Comparison of ENCODE assay signal across 19 cellular contexts in genomic region chr6:34181903-34182302, GRCh38. TPM values are rescaled to one million over a fixed set of nuclear protein-coding genes. Genes with fewer than 3 reads are reported as not detected.
DNase-seq lines count a peak whose midpoint lies in the region; ATAC-seq and TF ChIP-seq lines count a peak whose summit lies in the region.
"Had no signal": no experiment of that assay in that cellular context is flagged by ENCODE, and none has a peak within 500 bp of the region (broad histone marks: within the 10 kb centered on the region; RNA-seq: fewer than 3 reads in every experiment).

No MANE protein-coding gene starts in this region.

- H3K4me2 ChIP-seq in SK-N-SH, result no peak overlapping the region

- POLR2A ChIA-PET in activated B cell treated with CpG ODN at 0.5 μM for 24 hours (lab: Charles Lee) (interaction anchor here (1.7 to 2.1 kb wide), 3 partner anchors 55 to 211 kb away, joined by 3 to 19 read pairs (median 9); partner anchors contain the start of genes HMGA1, NUDT3 and SMIM29), SK-N-SH (lab: Yijun Ruan, JAX) (no interaction called here)
- POLR2A ChIA-PET in naive thymus-derived CD4-positive, alpha-beta T cell (lab: Charles Lee), result interaction anchor here (1.0 kb wide), 1 partner anchor 243 kb away, joined by 4 read pairs; no protein-coding TSS in a partner anchor

- peaks cover 24% of the 10 kb centered on the region for H3K4me1 Mint-ChIP-seq in stimulated activated naive CD8-positive, alpha-beta T cell treated with anti-CD3 and anti-CD28 coated beads, Interleukin-15, Interleukin-2, amounts not matched to agents 100 ng/mL and 50 ng/mL, for 24 hours (ENCODE audit: low read depth)
- H3K4me1 Mint-ChIP-seq in activated B cell treated with CpG ODN at 0.5 μM for 24 hours, result peaks cover 23% of the 10 kb centered on the region
- peaks cover 17 to 47% (median 34%) of the 10 kb centered on the region in 7 donors for H3K4me1 Mint-ChIP-seq in naive thymus-derived CD4-positive, alpha-beta T cell

- H3K27me3 ChIP-seq in naive thymus-derived CD4-positive, alpha-beta T cell (ENCODE audit: control insufficient read depth in 2 of 2, insufficient read depth in 2 of 2, low read length in 2 of 2), result no peaks in the 10 kb centered on the region
- H3K27me3 ChIP-seq in SK-N-SH (ENCODE audit: insufficient read depth), result no peaks in the 10 kb centered on the region

- peak overlapping the region; percentile 56 for H3K4me3 Mint-ChIP-seq in stimulated activated naive CD8-positive, alpha-beta T cell treated with anti-CD3 and anti-CD28 coated beads, Interleukin-15, Interleukin-2, amounts not matched to agents 100 ng/mL and 50 ng/mL, for 24 hours
- no peak overlapping the region for H3K4me3 Mint-ChIP-seq in activated B cell treated with CpG ODN at 0.5 μM for 24 hours
- peak overlapping the region in 7 of 10 donors; percentile 33 to 80 (median 35) for H3K4me3 Mint-ChIP-seq in naive thymus-derived CD4-positive, alpha-beta T cell

- no peaks in the 10 kb centered on the region for H3K27me3 Mint-ChIP-seq in stimulated activated naive CD8-positive, alpha-beta T cell treated with anti-CD3 and anti-CD28 coated beads, Interleukin-15, Interleukin-2, amounts not matched to agents 100 ng/mL and 50 ng/mL, for 24 hours
- no peaks in the 10 kb centered on the region for H3K27me3 Mint-ChIP-seq in activated B cell treated with CpG ODN at 0.5 μM for 24 hours
- peaks cover 0 to 3% (median 0%) of the 10 kb centered on the region in 5 donors for H3K27me3 Mint-ChIP-seq in naive thymus-derived CD4-positive, alpha-beta T cell

- H3K27ac ChIP-seq in naive thymus-derived CD4-positive, alpha-beta T cell (ENCODE audit: low read depth, low read length), result no peak overlapping the region
- H3K27ac ChIP-seq in SK-N-SH (ENCODE audit: low read depth in 2 of 2, low read length in 1 of 2), result no peak overlapping the region
- H3K27ac ChIP-seq: thoracic aorta had no signal

- ATAC-seq in stimulated activated naive CD8-positive, alpha-beta T cell treated with anti-CD3 and anti-CD28 coated beads, Interleukin-15, Interleukin-2, amounts not matched to agents 100 U/mL and 50 U/mL, for 24 hours, result no peak
- ATAC-seq in activated B cell treated with CpG ODN at 0.5 μM for 24 hours (ENCODE audit: low read depth) (no peak), HG02852 (IDR thresholded peaks at IDR 0.05; ENCODE audit: unreplicated experiment) (no peak), GM19455 (IDR thresholded peaks at IDR 0.05; ENCODE audit: unreplicated experiment) (no peak)
- ATAC-seq in naive thymus-derived CD4-positive, alpha-beta T cell, result peak; percentile 22
- ATAC-seq: right cardiac atrium had no signal

- WGBS in SK-N-SH (ENCODE audit: low lambda C conversion rate), result 80% methylated on average over 1 of the region's 1 CpG

- TF ChIP-seq CTCF in activated B cell treated with CpG ODN at 0.5 μM for 24 hours (IDR thresholded peaks at IDR 0.05), result no peak
- no peak for TF ChIP-seq CTCF in SK-N-SH (IDR thresholded peaks at IDR 0.05)

- no peaks in the 10 kb centered on the region for H3K9me3 ChIP-seq in naive thymus-derived CD4-positive, alpha-beta T cell (ENCODE audit: control insufficient read depth in 2 of 3, low read length in 3 of 3)
- H3K9me3 ChIP-seq in SK-N-SH, result no peaks in the 10 kb centered on the region
- H3K9me3 ChIP-seq: thoracic aorta had no signal

- H3K79me2 ChIP-seq in SK-N-SH (ENCODE audit: insufficient read depth), result no peaks in the 10 kb centered on the region

- peaks cover 11% of the 10 kb centered on the region for H3K36me3 Mint-ChIP-seq in stimulated activated naive CD8-positive, alpha-beta T cell treated with anti-CD3 and anti-CD28 coated beads, Interleukin-15, Interleukin-2, amounts not matched to agents 100 ng/mL and 50 ng/mL, for 24 hours (ENCODE audit: low read depth)
- H3K36me3 Mint-ChIP-seq in activated B cell treated with CpG ODN at 0.5 μM for 24 hours (ENCODE audit: low read depth), result peaks cover 1% of the 10 kb centered on the region
- peaks cover 0 to 11% (median 0%) of the 10 kb centered on the region in 5 donors for H3K36me3 Mint-ChIP-seq in naive thymus-derived CD4-positive, alpha-beta T cell

- no peaks in the 10 kb centered on the region for H3K36me3 ChIP-seq in naive thymus-derived CD4-positive, alpha-beta T cell (ENCODE audit: control insufficient read depth in 2 of 3, insufficient read depth in 3 of 3, low read length in 3 of 3)
- H3K36me3 ChIP-seq in SK-N-SH (replicated peaks in 1 of 2; ENCODE audit: control insufficient read depth in 1 of 2, insufficient read depth in 2 of 2, low read length in 1 of 2), result no peaks in the 10 kb centered on the region
- H3K36me3 ChIP-seq: heart right ventricle, thoracic aorta had no signal

- no peaks in the 10 kb centered on the region for H3F3A ChIP-seq in SK-N-SH (replicated peaks; ENCODE audit: insufficient read depth)

- peaks cover 23 to 28% of the 10 kb centered on the region in 2 donors for H3K4me1 ChIP-seq in naive thymus-derived CD4-positive, alpha-beta T cell (ENCODE audit: control insufficient read depth in 2 of 2, insufficient read depth in 2 of 2, low read length in 2 of 2)
- peaks cover 0 to 5% of the 10 kb centered on the region in 2 experiments; a peak in 1 of 4 replicates for H3K4me1 ChIP-seq in SK-N-SH (ENCODE audit: control insufficient read depth in 1 of 2, insufficient read depth in 2 of 2, low read depth in 1 of 2, low read length in 1 of 2)

- CTCF ChIA-PET in activated B cell treated with CpG ODN at 0.5 μM for 24 hours (lab: Charles Lee) (interaction anchor here (0.7 to 3.1 kb wide), 3 partner anchors 14 to 609 kb away, joined by 3 to 11 read pairs (median 3); partner anchors contain the start of gene HMGA1), SK-N-SH (lab: Yijun Ruan, JAX) (interaction anchor here (2.0 kb wide), 1 partner anchor 18 kb away, joined by 9 read pairs; no protein-coding TSS in a partner anchor)
- CTCF ChIA-PET in naive thymus-derived CD4-positive, alpha-beta T cell (lab: Charles Lee), result interaction anchor here (0.6 kb wide), 1 partner anchor 1025 kb away, joined by 3 read pairs; no protein-coding TSS in a partner anchor

- no peaks in the 10 kb centered on the region for H3K9me2 ChIP-seq in SK-N-SH

- H3K4me3 ChIP-seq in naive thymus-derived CD4-positive, alpha-beta T cell (ENCODE audit: low read length), result no peak overlapping the region
- no peak overlapping the region for H3K4me3 ChIP-seq in SK-N-SH (ENCODE audit: low read depth in 2 of 2, low read length in 1 of 2)
- H3K4me3 ChIP-seq: thoracic aorta had no signal

- H3K27ac Mint-ChIP-seq in stimulated activated naive CD8-positive, alpha-beta T cell treated with anti-CD3 and anti-CD28 coated beads, Interleukin-15, Interleukin-2, amounts not matched to agents 100 ng/mL and 50 ng/mL, for 24 hours, result peak overlapping the region; percentile 70
- peak overlapping the region; percentile 59 for H3K27ac Mint-ChIP-seq in activated B cell treated with CpG ODN at 0.5 μM for 24 hours
- H3K27ac Mint-ChIP-seq in naive thymus-derived CD4-positive, alpha-beta T cell, result peak overlapping the region; percentile 49 to 93 (median 85)

- no peak for TF ChIP-seq EP300 in SK-N-SH (IDR thresholded peaks at IDR 0.05; ENCODE audit: borderline replicate concordance in 1 of 2, low read depth in 1 of 2, low read length in 1 of 2)

- no peaks in the 10 kb centered on the region for H3K9me3 Mint-ChIP-seq in stimulated activated naive CD8-positive, alpha-beta T cell treated with anti-CD3 and anti-CD28 coated beads, Interleukin-15, Interleukin-2, amounts not matched to agents 100 ng/mL and 50 ng/mL, for 24 hours
- H3K9me3 Mint-ChIP-seq in activated B cell treated with CpG ODN at 0.5 μM for 24 hours, result no peaks in the 10 kb centered on the region
- peaks cover 0 to 15% (median 8%) of the 10 kb centered on the region in 11 donors for H3K9me3 Mint-ChIP-seq in naive thymus-derived CD4-positive, alpha-beta T cell
- H3K9me3 Mint-ChIP-seq: activated T-cell treated with anti-CD3 and anti-CD28 coated beads, Interleukin-2, amount 50 U/mL, for 4 hours had no signal

- DNase-seq in stimulated activated naive CD8-positive, alpha-beta T cell treated with anti-CD3 and anti-CD28 coated beads, Interleukin-15, Interleukin-2, amounts not matched to agents 100 U/mL and 50 U/mL, for 24 hours, result no peak
- DNase-seq in activated B cell treated with CpG ODN at 0.5 μM for 24 hours (no peak), SK-N-SH (no peak), NCI-H524 treated with DMSO at 0.1 percent for 48 hours (lab: John Stamatoyannopoulos, UW) (no peak)
- peak in 2 of 9 donors; percentile 7 for DNase-seq in naive thymus-derived CD4-positive, alpha-beta T cell
- DNase-seq: activated CD4-positive, CD25-positive, alpha-beta regulatory T cell treated with anti-CD3 and anti-CD28 coated beads, Interleukin-2, amount 50 U/mL, for 72 hours; Calu3; heart right ventricle; NCI-H187 treated with DMSO at 0.1 percent for 48 hours; NCI-H510A; right cardiac atrium; SHP77 treated with DMSO at 0.1 percent for 48 hours had no signal

- TF ChIP-seq RAD21 in SK-N-SH (IDR thresholded peaks at IDR 0.05; ENCODE audit: low read length), result no peak

- H2AFZ ChIP-seq in SK-N-SH (ENCODE audit: low read depth), result no peak overlapping the region

- H4K20me1 ChIP-seq in SK-N-SH (ENCODE audit: insufficient read depth), result no peaks in the 10 kb centered on the region

- no peak overlapping the region for H3K9ac ChIP-seq in SK-N-SH

- intact Hi-C loops in activated B cell treated with CpG ODN at 0.5 μM for 24 hours (cut with micrococcal nuclease), result no loop called here
- intact Hi-C loops in naive thymus-derived CD4-positive, alpha-beta T cell (cut with micrococcal nuclease), result loop anchor here in 1 of 2 donors (1.0 to 5.0 kb wide), 3 partner anchors 17 to 55 kb away; partner anchors contain the start of gene HMGA1

TF ChIP-seq in SK-N-SH, 30 proteins besides CTCF, POLR2A, EP300 and RAD21:
- no peak for TF ChIP-seq MXI1 (IDR thresholded peaks at IDR 0.05; ENCODE audit: low read depth, low read length)

RNA-seq across cellular contexts. Expression of gene GRM4, which starts 36.0 kb away (rescaled TPM):
- total RNA-seq in activated B cell treated with CpG ODN at 0.5 μM for 24 hours, result not detected in 2 replicates
- total RNA-seq in naive thymus-derived CD4-positive, alpha-beta T cell, result not detected
- not detected for polyA plus RNA-seq in naive thymus-derived CD4-positive, alpha-beta T cell
- polyA plus RNA-seq in SK-N-SH (2012; rRNA removed), result not detected in 2 replicates
- polyA plus RNA-seq in SK-N-SH (2012; cell fraction: cytosol; rRNA removed), result not detected in 2 replicates
- 0.04 and 0.05 TPM in 2 replicates for polyA plus RNA-seq in SK-N-SH (2012; cell fraction: nucleus; rRNA removed)
- total RNA-seq: Calu3; heart right ventricle; right cardiac atrium; T-helper 2 cell treated with Interferon-gamma antibody and Interleukin-4, amounts not matched to agents 100 ng/mL and 5 ng/mL, for 36 hours; thoracic aorta had no signal
- polyA plus RNA-seq: fibroblast of lung, heart right ventricle, right cardiac atrium had no signal

RNA-seq across cellular contexts. Expression of gene HMGA1, which starts 54.8 kb away (rescaled TPM):
- 186 and 188 TPM in 2 replicates for total RNA-seq in activated B cell treated with CpG ODN at 0.5 μM for 24 hours
- 100 to 1,000 TPM in 2 of 5 experiments, 10 to 100 TPM in 3; 90.0 to 180 (median 95.3) TPM for total RNA-seq in naive thymus-derived CD4-positive, alpha-beta T cell
- 10 to 100 TPM; 35.7 to 41.0 TPM for polyA plus RNA-seq in naive thymus-derived CD4-positive, alpha-beta T cell
- polyA plus RNA-seq in SK-N-SH (2012; rRNA removed), result 185 and 433 TPM in 2 replicates
- polyA plus RNA-seq in SK-N-SH (2012; cell fraction: cytosol; rRNA removed), result 168 and 262 TPM in 2 replicates
- 132 and 146 TPM in 2 replicates for polyA plus RNA-seq in SK-N-SH (2012; cell fraction: nucleus; rRNA removed)
